In genomic region chr12:56751712-56752598, GRCh38 we compare ENCODE assay signal across 8 cellular contexts. TPM values are rescaled to one million over a fixed set of nuclear protein-coding genes. Genes with fewer than 3 reads are reported as not detected.
DNase-seq lines count a peak whose midpoint lies in the region; ATAC-seq and TF ChIP-seq lines count a peak whose summit lies in the region.

PRIM1 (minus strand) TSS chr12:56752323; CDS start chr12:56752298, 25 bp downstream.

- H3K27ac Mint-ChIP-seq in Calu3 (ENCODE audit: unreplicated experiment) = peak within 1 kb of the TSS; percentile 15
- peak within 1 kb of the TSS; percentile 98 for H3K27ac Mint-ChIP-seq in activated CD8-positive, alpha-beta memory T cell treated with anti-CD3 and anti-CD28 coated beads, Interleukin-2, amount 10 ng/mL, durations not matched to agents 7 days and 5 days

- CTCF ChIA-PET in Calu3 (lab: Charles Lee) = interaction anchor here (0.5 to 0.9 kb wide), 7 partner anchors 7 to 475 kb away, joined by 3 to 10 read pairs (median 4); no protein-coding TSS in a partner anchor
- CTCF ChIA-PET in activated CD8-positive, alpha-beta memory T cell treated with anti-CD3 and anti-CD28 coated beads, Interleukin-2, amount 10 ng/mL, durations not matched to agents 7 days and 5 days (lab: Charles Lee) = interaction anchor here (0.7 to 10.1 kb wide), 8 partner anchors 8 to 493 kb away, joined by 3 to 107 read pairs (median 4); partner anchors contain the start of genes NACA and STAT6

- DNase-seq in Calu3 (peak; percentile 93), NT2/D1 (ENCODE audit: low read depth, low spot score) (peak; percentile 82), midbrain (lab: John Stamatoyannopoulos, UW) (peak; percentile 86)
- peak; percentile 94 for DNase-seq in activated CD8-positive, alpha-beta memory T cell treated with anti-CD3 and anti-CD28 coated beads, Interleukin-2, amount 10 ng/mL, durations not matched to agents 7 days and 5 days
- peak; percentile 65 to 71 for DNase-seq in stimulated activated CD8-positive, alpha-beta memory T cell treated with anti-CD3 and anti-CD28 coated beads, Interleukin-15, amount 100 ng/mL, for 4 hours (ENCODE audit: low read depth in 2 of 2)

- H3K27ac ChIP-seq in HUES48 (ENCODE audit: low read depth, low read length) = peak within 1 kb of the TSS; percentile 94

- H3K27me3 Mint-ChIP-seq in Calu3 (ENCODE audit: unreplicated experiment) = no peaks in the 10 kb centered on the region
- no peaks in the 10 kb centered on the region for H3K27me3 Mint-ChIP-seq in activated CD8-positive, alpha-beta memory T cell treated with anti-CD3 and anti-CD28 coated beads, Interleukin-2, amount 10 ng/mL, durations not matched to agents 7 days and 5 days

- intact Hi-C loops in Calu3 (cut with micrococcal nuclease; ENCODE audit: unreplicated experiment) = no loop called here

- in situ Hi-C loops in endometrial microvascular endothelial cells (cut with HindIII; ENCODE audit: inconsistent ontology term, low pct_unique_long_range_greater_than_20kb, low sequenced_read_pairs) = no loop called here

- no TSS peak for BruUV-seq in Calu3 (replicated peaks; lab: Mats Ljungman, UMichigan)

- no peaks in the 10 kb centered on the region for H3K9me3 Mint-ChIP-seq in Calu3 (ENCODE audit: low read depth, unreplicated experiment)
- H3K9me3 Mint-ChIP-seq in activated CD8-positive, alpha-beta memory T cell treated with anti-CD3 and anti-CD28 coated beads, Interleukin-2, amount 10 ng/mL, durations not matched to agents 7 days and 5 days (ENCODE audit: low read depth) = no peaks in the 10 kb centered on the region

- ATAC-seq in GM21423 (IDR thresholded peaks at IDR 0.05; ENCODE audit: unreplicated experiment) = peak; percentile 75
- peak; percentile 93 for ATAC-seq in activated CD8-positive, alpha-beta memory T cell treated with anti-CD3 and anti-CD28 coated beads, Interleukin-2, amount 10 ng/mL, durations not matched to agents 7 days and 5 days

- H3K36me3 ChIP-seq in HUES48 (ENCODE audit: control insufficient read depth, insufficient read depth, low read length) (peaks cover 31% of the 10 kb centered on the region), NT2/D1 (ENCODE audit: insufficient read depth, insufficient read length, low read length) (peaks cover 29% of the 10 kb centered on the region)

- peak; percentile 73 for TF ChIP-seq CTCF in Calu3 (IDR thresholded peaks at IDR 0.05; ENCODE audit: unreplicated experiment)

- H3K4me3 Mint-ChIP-seq in Calu3 (ENCODE audit: low read depth, unreplicated experiment) = peak within 1 kb of the TSS; percentile 71
- peak within 1 kb of the TSS; percentile 92 for H3K4me3 Mint-ChIP-seq in activated CD8-positive, alpha-beta memory T cell treated with anti-CD3 and anti-CD28 coated beads, Interleukin-2, amount 10 ng/mL, durations not matched to agents 7 days and 5 days

- peak within 1 kb of the TSS; percentile 83 for H3K4me3 ChIP-seq in HUES48 (ENCODE audit: low read depth, low read length)
- H3K4me3 ChIP-seq in NT2/D1 (ENCODE audit: insufficient read length, low read depth) = peak within 1 kb of the TSS; percentile 88

- H3K9ac ChIP-seq in HUES48 (ENCODE audit: low read depth, low read length) (peak within 1 kb of the TSS; percentile 97), NT2/D1 (ENCODE audit: insufficient read length, low read depth) (peak within 1 kb of the TSS; percentile 90)

- H3K4me1 ChIP-seq in HUES48 (ENCODE audit: control insufficient read depth, insufficient read depth, low read length) = peaks cover 7% of the 10 kb centered on the region
- H3K4me1 ChIP-seq in NT2/D1 (ENCODE audit: insufficient read depth, insufficient read length) = no peaks in the 10 kb centered on the region

- peaks cover 16% of the 10 kb centered on the region for H3K4me1 Mint-ChIP-seq in Calu3 (ENCODE audit: low read depth, unreplicated experiment)
- H3K4me1 Mint-ChIP-seq in activated CD8-positive, alpha-beta memory T cell treated with anti-CD3 and anti-CD28 coated beads, Interleukin-2, amount 10 ng/mL, durations not matched to agents 7 days and 5 days = peaks cover 44% of the 10 kb centered on the region

- H3K36me3 Mint-ChIP-seq in Calu3 (ENCODE audit: insufficient read depth, unreplicated experiment) = peaks cover 24% of the 10 kb centered on the region
- H3K36me3 Mint-ChIP-seq in activated CD8-positive, alpha-beta memory T cell treated with anti-CD3 and anti-CD28 coated beads, Interleukin-2, amount 10 ng/mL, durations not matched to agents 7 days and 5 days = peaks cover 36% of the 10 kb centered on the region

- H3K27me3 ChIP-seq in HUES48 (ENCODE audit: control insufficient read depth, insufficient read depth, low read length) = no peaks in the 10 kb centered on the region
- H3K27me3 ChIP-seq in NT2/D1 (ENCODE audit: insufficient read depth, insufficient read length) = no peaks in the 10 kb centered on the region

- H3K9me3 ChIP-seq in HUES48 (ENCODE audit: control insufficient read depth, insufficient read depth, low read length) (no peaks in the 10 kb centered on the region), NT2/D1 (ENCODE audit: insufficient read depth, low read length) (no peaks in the 10 kb centered on the region)

RNA-seq across cellular contexts. Expression of gene PRIM1, which starts in this region (rescaled TPM):
- total RNA-seq in Calu3 (2022) (35.3 and 39.7 TPM in 2 replicates), endometrial microvascular endothelial cells (ENCODE audit: inconsistent ontology term) (17.3 TPM)
- 10 to 100 TPM; 62.9 to 65.3 TPM for total RNA-seq in activated CD8-positive, alpha-beta memory T cell treated with anti-CD3 and anti-CD28 coated beads, Interleukin-2, amount 10 ng/mL, durations not matched to agents 7 days and 5 days

Comparison
In these comparisons a context has a peak if more than half of its experiments do, and no peak if none do; other contexts are left out.
1. Peak in every context shown above with its lines: DNase-seq, ATAC-seq, H3K4me3 ChIP-seq and H3K27ac ChIP-seq.